In the genomic region with DNA sequence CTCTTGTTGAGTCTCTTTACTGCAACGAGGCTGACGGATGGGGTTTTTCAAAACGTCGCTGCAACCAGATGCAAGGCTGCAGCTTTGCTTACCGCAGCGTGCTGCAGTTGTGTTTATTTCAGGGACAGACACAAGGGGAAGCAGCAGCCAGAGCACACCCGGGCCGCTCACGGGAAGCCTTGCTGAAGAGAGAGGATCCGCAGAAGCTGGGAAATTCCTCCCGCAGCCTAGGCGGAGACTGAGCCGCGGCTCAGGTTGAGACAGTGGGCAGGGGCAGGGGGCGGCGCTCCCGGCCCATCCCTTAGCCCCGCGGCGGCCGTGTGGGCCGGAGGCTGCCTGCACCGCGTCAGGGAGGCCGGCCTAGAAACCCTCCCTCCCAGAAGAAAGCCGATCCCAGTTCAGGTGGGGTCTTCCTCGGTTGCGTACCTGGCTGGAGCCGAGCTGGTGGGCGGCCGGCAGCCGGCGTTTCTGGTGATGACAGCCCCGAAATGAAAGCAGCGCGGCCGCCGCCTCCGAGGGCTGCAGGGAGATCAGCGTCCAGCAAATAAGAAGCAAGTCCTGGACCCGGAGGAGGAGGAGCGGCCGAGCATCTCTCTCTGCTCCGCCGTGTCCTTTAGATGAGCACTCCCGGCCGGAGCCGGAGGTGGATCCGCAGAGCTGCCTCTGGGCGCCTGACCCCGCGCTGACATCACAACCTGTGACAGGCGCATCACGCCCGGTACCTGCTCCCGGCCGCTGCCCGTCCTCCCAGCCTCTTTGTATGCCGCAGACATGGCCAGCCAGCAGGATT, we compare ENCODE assay signal across 1 cellular context.
TF ChIP-seq lines count a peak whose summit lies in the region.

A gene (plus strand): TSS at position 750 of the 790 bp plus-strand sequence. CDS start 22 bp downstream, at position 772.

TF ChIP-seq in HepG2, 621 proteins besides CTCF, POLR2A, EP300 and RAD21 (continued from another document and continues in another):
- TF ChIP-seq, protein P1, sequence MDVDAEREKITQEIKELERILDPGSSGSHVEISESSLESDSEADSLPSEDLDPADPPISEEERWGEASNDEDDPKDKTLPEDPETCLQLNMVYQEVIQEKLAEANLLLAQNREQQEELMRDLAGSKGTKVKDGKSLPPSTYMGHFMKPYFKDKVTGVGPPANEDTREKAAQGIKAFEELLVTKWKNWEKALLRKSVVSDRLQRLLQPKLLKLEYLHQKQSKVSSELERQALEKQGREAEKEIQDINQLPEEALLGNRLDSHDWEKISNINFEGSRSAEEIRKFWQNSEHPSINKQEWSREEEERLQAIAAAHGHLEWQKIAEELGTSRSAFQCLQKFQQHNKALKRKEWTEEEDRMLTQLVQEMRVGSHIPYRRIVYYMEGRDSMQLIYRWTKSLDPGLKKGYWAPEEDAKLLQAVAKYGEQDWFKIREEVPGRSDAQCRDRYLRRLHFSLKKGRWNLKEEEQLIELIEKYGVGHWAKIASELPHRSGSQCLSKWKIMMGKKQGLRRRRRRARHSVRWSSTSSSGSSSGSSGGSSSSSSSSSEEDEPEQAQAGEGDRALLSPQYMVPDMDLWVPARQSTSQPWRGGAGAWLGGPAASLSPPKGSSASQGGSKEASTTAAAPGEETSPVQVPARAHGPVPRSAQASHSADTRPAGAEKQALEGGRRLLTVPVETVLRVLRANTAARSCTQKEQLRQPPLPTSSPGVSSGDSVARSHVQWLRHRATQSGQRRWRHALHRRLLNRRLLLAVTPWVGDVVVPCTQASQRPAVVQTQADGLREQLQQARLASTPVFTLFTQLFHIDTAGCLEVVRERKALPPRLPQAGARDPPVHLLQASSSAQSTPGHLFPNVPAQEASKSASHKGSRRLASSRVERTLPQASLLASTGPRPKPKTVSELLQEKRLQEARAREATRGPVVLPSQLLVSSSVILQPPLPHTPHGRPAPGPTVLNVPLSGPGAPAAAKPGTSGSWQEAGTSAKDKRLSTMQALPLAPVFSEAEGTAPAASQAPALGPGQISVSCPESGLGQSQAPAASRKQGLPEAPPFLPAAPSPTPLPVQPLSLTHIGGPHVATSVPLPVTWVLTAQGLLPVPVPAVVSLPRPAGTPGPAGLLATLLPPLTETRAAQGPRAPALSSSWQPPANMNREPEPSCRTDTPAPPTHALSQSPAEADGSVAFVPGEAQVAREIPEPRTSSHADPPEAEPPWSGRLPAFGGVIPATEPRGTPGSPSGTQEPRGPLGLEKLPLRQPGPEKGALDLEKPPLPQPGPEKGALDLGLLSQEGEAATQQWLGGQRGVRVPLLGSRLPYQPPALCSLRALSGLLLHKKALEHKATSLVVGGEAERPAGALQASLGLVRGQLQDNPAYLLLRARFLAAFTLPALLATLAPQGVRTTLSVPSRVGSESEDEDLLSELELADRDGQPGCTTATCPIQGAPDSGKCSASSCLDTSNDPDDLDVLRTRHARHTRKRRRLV (CRISPR knock-in tag; IDR thresholded peaks at IDR 0.05), result peak; percentile 58; the same call in 1 of the 2 replicates
- TF ChIP-seq SP4 (CRISPR knock-in tag; IDR thresholded peaks at IDR 0.05), result peak; percentile 83
- peak; percentile 71; the same call in 1 of the 2 replicates for TF ChIP-seq SSRP1 (CRISPR knock-in tag; IDR thresholded peaks at IDR 0.05)
- TF ChIP-seq ARHGAP35 (CRISPR knock-in tag; IDR thresholded peaks at IDR 0.05; ENCODE audit: borderline replicate concordance), result 0 out of 2 replicates have a peak, but pooled peaks have one; percentile 54
- no peak for TF ChIP-seq HMG20B (CRISPR knock-in tag; conservative IDR thresholded peaks at IDR 0.05)
- TF ChIP-seq HMG20A (CRISPR knock-in tag; IDR thresholded peaks at IDR 0.05; ENCODE audit: borderline replicate concordance), result peak; percentile 34; the same call in 1 of the 2 replicates
- TF ChIP-seq, protein P2, sequence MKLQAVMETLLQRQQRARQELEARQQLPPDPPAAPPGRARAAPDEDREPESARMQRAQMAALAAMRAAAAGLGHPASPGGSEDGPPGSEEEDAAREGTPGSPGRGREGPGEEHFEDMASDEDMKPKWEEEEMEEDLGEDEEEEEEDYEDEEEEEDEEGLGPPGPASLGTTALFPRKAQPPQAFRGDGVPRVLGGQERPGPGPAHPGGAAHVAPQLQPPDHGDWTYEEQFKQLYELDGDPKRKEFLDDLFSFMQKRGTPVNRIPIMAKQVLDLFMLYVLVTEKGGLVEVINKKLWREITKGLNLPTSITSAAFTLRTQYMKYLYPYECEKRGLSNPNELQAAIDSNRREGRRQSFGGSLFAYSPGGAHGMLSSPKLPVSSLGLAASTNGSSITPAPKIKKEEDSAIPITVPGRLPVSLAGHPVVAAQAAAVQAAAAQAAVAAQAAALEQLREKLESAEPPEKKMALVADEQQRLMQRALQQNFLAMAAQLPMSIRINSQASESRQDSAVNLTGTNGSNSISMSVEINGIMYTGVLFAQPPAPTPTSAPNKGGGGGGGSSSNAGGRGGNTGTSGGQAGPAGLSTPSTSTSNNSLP (IDR thresholded peaks at IDR 0.05; ENCODE audit: low read depth, low read length), result no peak
- TF ChIP-seq ZNF605 (CRISPR knock-in tag; IDR thresholded peaks at IDR 0.05), result peak; percentile 93
- no peak for TF ChIP-seq RBM39 (IDR thresholded peaks at IDR 0.05; ENCODE audit: low read depth, low read length, poor library complexity, severe bottlenecking)
- TF ChIP-seq, protein P3, sequence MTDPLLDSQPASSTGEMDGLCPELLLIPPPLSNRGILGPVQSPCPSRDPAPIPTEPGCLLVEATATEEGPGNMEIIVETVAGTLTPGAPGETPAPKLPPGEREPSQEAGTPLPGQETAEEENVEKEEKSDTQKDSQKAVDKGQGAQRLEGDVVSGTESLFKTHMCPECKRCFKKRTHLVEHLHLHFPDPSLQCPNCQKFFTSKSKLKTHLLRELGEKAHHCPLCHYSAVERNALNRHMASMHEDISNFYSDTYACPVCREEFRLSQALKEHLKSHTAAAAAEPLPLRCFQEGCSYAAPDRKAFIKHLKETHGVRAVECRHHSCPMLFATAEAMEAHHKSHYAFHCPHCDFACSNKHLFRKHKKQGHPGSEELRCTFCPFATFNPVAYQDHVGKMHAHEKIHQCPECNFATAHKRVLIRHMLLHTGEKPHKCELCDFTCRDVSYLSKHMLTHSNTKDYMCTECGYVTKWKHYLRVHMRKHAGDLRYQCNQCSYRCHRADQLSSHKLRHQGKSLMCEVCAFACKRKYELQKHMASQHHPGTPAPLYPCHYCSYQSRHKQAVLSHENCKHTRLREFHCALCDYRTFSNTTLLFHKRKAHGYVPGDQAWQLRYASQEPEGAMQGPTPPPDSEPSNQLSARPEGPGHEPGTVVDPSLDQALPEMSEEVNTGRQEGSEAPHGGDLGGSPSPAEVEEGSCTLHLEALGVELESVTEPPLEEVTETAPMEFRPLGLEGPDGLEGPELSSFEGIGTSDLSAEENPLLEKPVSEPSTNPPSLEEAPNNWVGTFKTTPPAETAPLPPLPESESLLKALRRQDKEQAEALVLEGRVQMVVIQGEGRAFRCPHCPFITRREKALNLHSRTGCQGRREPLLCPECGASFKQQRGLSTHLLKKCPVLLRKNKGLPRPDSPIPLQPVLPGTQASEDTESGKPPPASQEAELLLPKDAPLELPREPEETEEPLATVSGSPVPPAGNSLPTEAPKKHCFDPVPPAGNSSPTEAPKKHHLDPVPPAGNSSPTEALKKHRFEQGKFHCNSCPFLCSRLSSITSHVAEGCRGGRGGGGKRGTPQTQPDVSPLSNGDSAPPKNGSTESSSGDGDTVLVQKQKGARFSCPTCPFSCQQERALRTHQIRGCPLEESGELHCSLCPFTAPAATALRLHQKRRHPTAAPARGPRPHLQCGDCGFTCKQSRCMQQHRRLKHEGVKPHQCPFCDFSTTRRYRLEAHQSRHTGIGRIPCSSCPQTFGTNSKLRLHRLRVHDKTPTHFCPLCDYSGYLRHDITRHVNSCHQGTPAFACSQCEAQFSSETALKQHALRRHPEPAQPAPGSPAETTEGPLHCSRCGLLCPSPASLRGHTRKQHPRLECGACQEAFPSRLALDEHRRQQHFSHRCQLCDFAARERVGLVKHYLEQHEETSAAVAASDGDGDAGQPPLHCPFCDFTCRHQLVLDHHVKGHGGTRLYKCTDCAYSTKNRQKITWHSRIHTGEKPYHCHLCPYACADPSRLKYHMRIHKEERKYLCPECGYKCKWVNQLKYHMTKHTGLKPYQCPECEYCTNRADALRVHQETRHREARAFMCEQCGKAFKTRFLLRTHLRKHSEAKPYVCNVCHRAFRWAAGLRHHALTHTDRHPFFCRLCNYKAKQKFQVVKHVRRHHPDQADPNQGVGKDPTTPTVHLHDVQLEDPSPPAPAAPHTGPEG (CRISPR knock-in tag; IDR thresholded peaks at IDR 0.05), result peak; percentile 29; the same call in 1 of the 2 replicates
- TF ChIP-seq ZNF543 (CRISPR knock-in tag; IDR thresholded peaks at IDR 0.05), result peak; percentile 70; the same call in 1 of the 2 replicates
- TF ChIP-seq WIZ (CRISPR knock-in tag; IDR thresholded peaks at IDR 0.05), result peak; percentile 41; the same call in 1 of the 2 replicates
- TF ChIP-seq PAX8 (CRISPR knock-in tag; IDR thresholded peaks at IDR 0.05; ENCODE audit: borderline replicate concordance), result no peak; the same call in 1 of the 2 replicates
- 0 out of 2 replicates have a peak, but pooled peaks have one; percentile 2 for TF ChIP-seq ZNF629 (CRISPR knock-in tag; conservative IDR thresholded peaks at IDR 0.05)
- peak; percentile 54; the same call in 1 of the 2 replicates for TF ChIP-seq ZSCAN31 (CRISPR knock-in tag; IDR thresholded peaks at IDR 0.05; ENCODE audit: low read depth)
- TF ChIP-seq, protein P4, sequence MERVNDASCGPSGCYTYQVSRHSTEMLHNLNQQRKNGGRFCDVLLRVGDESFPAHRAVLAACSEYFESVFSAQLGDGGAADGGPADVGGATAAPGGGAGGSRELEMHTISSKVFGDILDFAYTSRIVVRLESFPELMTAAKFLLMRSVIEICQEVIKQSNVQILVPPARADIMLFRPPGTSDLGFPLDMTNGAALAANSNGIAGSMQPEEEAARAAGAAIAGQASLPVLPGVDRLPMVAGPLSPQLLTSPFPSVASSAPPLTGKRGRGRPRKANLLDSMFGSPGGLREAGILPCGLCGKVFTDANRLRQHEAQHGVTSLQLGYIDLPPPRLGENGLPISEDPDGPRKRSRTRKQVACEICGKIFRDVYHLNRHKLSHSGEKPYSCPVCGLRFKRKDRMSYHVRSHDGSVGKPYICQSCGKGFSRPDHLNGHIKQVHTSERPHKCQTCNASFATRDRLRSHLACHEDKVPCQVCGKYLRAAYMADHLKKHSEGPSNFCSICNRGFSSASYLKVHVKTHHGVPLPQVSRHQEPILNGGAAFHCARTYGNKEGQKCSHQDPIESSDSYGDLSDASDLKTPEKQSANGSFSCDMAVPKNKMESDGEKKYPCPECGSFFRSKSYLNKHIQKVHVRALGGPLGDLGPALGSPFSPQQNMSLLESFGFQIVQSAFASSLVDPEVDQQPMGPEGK (CRISPR knock-in tag; IDR thresholded peaks at IDR 0.05), result peak; percentile 59
- TF ChIP-seq ZNF180 (CRISPR knock-in tag; IDR thresholded peaks at IDR 0.05; ENCODE audit: borderline replicate concordance, low read depth), result no peak
- TF ChIP-seq YY1 (IDR thresholded peaks at IDR 0.05; ENCODE audit: insufficient read depth, insufficient replicate concordance, low read depth, low read length), result peak; percentile 4
- no peak for TF ChIP-seq ZNF567 (CRISPR knock-in tag; IDR thresholded peaks at IDR 0.05; ENCODE audit: borderline replicate concordance)
- no peak for TF ChIP-seq LCORL (IDR thresholded peaks at IDR 0.05)
- peak; percentile 58 for TF ChIP-seq LCORL (CRISPR knock-in tag; IDR thresholded peaks at IDR 0.05)
- TF ChIP-seq ZBTB7A (CRISPR knock-in tag; IDR thresholded peaks at IDR 0.05), result no peak
- TF ChIP-seq BRCA1 (CRISPR knock-in tag; IDR thresholded peaks at IDR 0.05), result 0 out of 2 replicates have a peak, but pooled peaks have one; percentile 56
- TF ChIP-seq, protein P5, sequence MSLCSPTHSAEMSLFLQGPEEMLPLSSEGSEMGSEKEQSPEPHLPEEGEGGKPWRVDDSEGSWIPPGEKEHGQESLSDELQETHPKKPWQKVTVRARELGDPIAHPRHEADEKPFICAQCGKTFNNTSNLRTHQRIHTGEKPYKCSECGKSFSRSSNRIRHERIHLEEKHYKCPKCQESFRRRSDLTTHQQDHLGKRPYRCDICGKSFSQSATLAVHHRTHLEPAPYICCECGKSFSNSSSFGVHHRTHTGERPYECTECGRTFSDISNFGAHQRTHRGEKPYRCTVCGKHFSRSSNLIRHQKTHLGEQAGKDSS (CRISPR knock-in tag; IDR thresholded peaks at IDR 0.05; ENCODE audit: borderline replicate concordance, low read depth), result no peak
- TF ChIP-seq MTA3 (CRISPR knock-in tag; IDR thresholded peaks at IDR 0.05), result no peak
- TF ChIP-seq ZNF451 (CRISPR knock-in tag; IDR thresholded peaks at IDR 0.05), result no peak; the same call in 1 of the 2 replicates
- TF ChIP-seq ZFAT (CRISPR knock-in tag; conservative IDR thresholded peaks at IDR 0.05), result no peak
- TF ChIP-seq, protein P6, sequence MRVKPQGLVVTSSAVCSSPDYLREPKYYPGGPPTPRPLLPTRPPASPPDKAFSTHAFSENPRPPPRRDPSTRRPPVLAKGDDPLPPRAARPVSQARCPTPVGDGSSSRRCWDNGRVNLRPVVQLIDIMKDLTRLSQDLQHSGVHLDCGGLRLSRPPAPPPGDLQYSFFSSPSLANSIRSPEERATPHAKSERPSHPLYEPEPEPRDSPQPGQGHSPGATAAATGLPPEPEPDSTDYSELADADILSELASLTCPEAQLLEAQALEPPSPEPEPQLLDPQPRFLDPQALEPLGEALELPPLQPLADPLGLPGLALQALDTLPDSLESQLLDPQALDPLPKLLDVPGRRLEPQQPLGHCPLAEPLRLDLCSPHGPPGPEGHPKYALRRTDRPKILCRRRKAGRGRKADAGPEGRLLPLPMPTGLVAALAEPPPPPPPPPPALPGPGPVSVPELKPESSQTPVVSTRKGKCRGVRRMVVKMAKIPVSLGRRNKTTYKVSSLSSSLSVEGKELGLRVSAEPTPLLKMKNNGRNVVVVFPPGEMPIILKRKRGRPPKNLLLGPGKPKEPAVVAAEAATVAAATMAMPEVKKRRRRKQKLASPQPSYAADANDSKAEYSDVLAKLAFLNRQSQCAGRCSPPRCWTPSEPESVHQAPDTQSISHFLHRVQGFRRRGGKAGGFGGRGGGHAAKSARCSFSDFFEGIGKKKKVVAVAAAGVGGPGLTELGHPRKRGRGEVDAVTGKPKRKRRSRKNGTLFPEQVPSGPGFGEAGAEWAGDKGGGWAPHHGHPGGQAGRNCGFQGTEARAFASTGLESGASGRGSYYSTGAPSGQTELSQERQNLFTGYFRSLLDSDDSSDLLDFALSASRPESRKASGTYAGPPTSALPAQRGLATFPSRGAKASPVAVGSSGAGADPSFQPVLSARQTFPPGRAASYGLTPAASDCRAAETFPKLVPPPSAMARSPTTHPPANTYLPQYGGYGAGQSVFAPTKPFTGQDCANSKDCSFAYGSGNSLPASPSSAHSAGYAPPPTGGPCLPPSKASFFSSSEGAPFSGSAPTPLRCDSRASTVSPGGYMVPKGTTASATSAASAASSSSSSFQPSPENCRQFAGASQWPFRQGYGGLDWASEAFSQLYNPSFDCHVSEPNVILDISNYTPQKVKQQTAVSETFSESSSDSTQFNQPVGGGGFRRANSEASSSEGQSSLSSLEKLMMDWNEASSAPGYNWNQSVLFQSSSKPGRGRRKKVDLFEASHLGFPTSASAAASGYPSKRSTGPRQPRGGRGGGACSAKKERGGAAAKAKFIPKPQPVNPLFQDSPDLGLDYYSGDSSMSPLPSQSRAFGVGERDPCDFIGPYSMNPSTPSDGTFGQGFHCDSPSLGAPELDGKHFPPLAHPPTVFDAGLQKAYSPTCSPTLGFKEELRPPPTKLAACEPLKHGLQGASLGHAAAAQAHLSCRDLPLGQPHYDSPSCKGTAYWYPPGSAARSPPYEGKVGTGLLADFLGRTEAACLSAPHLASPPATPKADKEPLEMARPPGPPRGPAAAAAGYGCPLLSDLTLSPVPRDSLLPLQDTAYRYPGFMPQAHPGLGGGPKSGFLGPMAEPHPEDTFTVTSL (CRISPR knock-in tag; IDR thresholded peaks at IDR 0.05; ENCODE audit: borderline replicate concordance), result peak; percentile 34; the same call in 1 of the 2 replicates
- TF ChIP-seq ZNF232 (CRISPR knock-in tag; IDR thresholded peaks at IDR 0.05; ENCODE audit: borderline replicate concordance), result 0 out of 2 replicates have a peak, but pooled peaks have one; percentile 55
- peak; percentile 43; the same call in 1 of the 2 replicates for TF ChIP-seq ZNF749 (CRISPR knock-in tag; IDR thresholded peaks at IDR 0.05; ENCODE audit: borderline replicate concordance)
- TF ChIP-seq ZNF430 (CRISPR knock-in tag; IDR thresholded peaks at IDR 0.05), result peak; percentile 61; the same call in 1 of the 2 replicates
